In the genomic region with DNA sequence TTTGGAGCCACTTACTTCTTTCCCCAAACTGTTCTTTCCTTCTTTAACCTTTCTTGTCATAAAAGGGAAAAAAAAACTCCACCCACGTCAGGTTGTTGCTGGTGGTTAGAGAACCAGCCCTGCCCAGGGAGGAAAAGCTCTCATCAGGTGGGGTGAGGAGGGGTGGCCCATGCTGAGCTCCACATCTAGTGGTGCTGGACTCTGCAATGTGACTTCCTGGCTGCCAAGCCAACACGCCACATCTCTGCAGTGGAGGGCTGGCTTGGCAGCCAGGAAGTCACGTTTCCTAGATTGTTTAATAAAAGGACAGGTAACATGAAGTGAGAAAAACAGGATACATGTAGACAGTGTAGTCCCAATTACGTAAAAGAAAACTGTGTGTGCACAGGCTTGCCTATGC, we compare ENCODE assay signal across 20 cellular contexts. TPM values are rescaled to one million over a fixed set of nuclear protein-coding genes. Genes with fewer than 3 reads are reported as not detected.
"Had no signal": no experiment of that assay in that cellular context is flagged by ENCODE, and none has a peak within 500 bp of the region (broad histone marks: within the 10 kb centered on the region; RNA-seq: fewer than 3 reads in every experiment).

No MANE protein-coding gene starts in this region.

- ATAC-seq: activated CD4-positive, alpha-beta T cell treated with anti-CD3 and anti-CD28 coated beads for 36 hours; activated naive CD8-positive, alpha-beta T cell treated with anti-CD3 and anti-CD28 coated beads, Interleukin-2, amount 50 U/mL, for 24 hours; heart right ventricle; natural killer cell treated with Interleukin-12 subunit alpha and Interleukin-12 subunit beta and Interleukin-15 and Interleukin-18, amount 100 ng/mL, for 72 hours had no signal

- H3K4me1 Mint-ChIP-seq: activated CD4-positive, alpha-beta memory T cell treated with anti-CD3 and anti-CD28 coated beads, Interleukin-2, amount 10 ng/mL, durations not matched to agents 7 days and 5 days; activated CD4-positive, alpha-beta T cell treated with anti-CD3 and anti-CD28 coated beads for 36 hours; activated naive CD8-positive, alpha-beta T cell treated with anti-CD3 and anti-CD28 coated beads, Interleukin-2, amount 50 U/mL, for 24 hours; memory B cell had no signal

- H3K9me3 Mint-ChIP-seq: activated CD4-positive, alpha-beta memory T cell treated with anti-CD3 and anti-CD28 coated beads, Interleukin-2, amount 10 ng/mL, durations not matched to agents 7 days and 5 days; activated naive CD8-positive, alpha-beta T cell treated with anti-CD3 and anti-CD28 coated beads, Interleukin-2, amount 50 U/mL, for 24 hours; activated T-helper 1 cell treated with anti-CD3 and anti-CD28 coated beads, Interleukin-12 subunit alpha, Interleukin-12 subunit beta, Interleukin-2, Interleukin-4 antibody, amounts not matched to agents 30 ng/mL and 10 ng/mL and 1 ng/mL, durations not matched to agents 14 hours and 24 hours and 36 hours; memory B cell; natural killer cell treated with Interleukin-12 subunit alpha and Interleukin-12 subunit beta and Interleukin-15 and Interleukin-18, amount 100 ng/mL, for 72 hours; T-helper 2 cell treated with Interferon-gamma antibody and Interleukin-4, amounts not matched to agents 5 μg/mL and 100 μg/mL, for 36 hours had no signal

- H3K27me3 Mint-ChIP-seq: activated naive CD8-positive, alpha-beta T cell treated with anti-CD3 and anti-CD28 coated beads, Interleukin-2, amount 50 U/mL, for 24 hours had no signal

- DNase-seq: activated CD4-positive, alpha-beta memory T cell treated with anti-CD3 and anti-CD28 coated beads, Interleukin-2, amount 10 ng/mL, durations not matched to agents 7 days and 5 days; activated CD4-positive, alpha-beta T cell treated with anti-CD3 and anti-CD28 coated beads for 36 hours; activated naive CD4-positive, alpha-beta T cell treated with Interleukin-2 at 50 U/mL for 16 hours; activated naive CD8-positive, alpha-beta T cell treated with anti-CD3 and anti-CD28 coated beads, Interleukin-2, amount 50 U/mL, for 24 hours; effector CD4-positive, alpha-beta T cell; heart right ventricle; islet precursor cell; left ventricle myocardium inferior; stimulated activated CD4-positive, alpha-beta T cell treated with anti-CD3 and anti-CD28 coated beads, Interleukin-4, amount 100 ng/mL, for 4 hours; tibial artery had no signal

- H3K36me3 Mint-ChIP-seq: memory B cell; natural killer cell treated with Interleukin-12 subunit alpha and Interleukin-12 subunit beta and Interleukin-15 and Interleukin-18, amount 100 ng/mL, for 72 hours had no signal

- H3K27ac ChIP-seq: ascending aorta, cardiac muscle cell, heart right ventricle, left ventricle myocardium inferior, parathyroid adenoma, right atrium auricular region, skin epidermis, tibial artery, vagina had no signal

- H3K27ac Mint-ChIP-seq: activated CD4-positive, alpha-beta memory T cell treated with anti-CD3 and anti-CD28 coated beads, Interleukin-2, amount 10 ng/mL, durations not matched to agents 7 days and 5 days; activated CD4-positive, alpha-beta T cell treated with anti-CD3 and anti-CD28 coated beads for 36 hours; activated naive CD8-positive, alpha-beta T cell treated with anti-CD3 and anti-CD28 coated beads, Interleukin-2, amount 50 U/mL, for 24 hours; activated T-helper 1 cell treated with anti-CD3 and anti-CD28 coated beads, Interleukin-12 subunit alpha, Interleukin-12 subunit beta, Interleukin-2, Interleukin-4 antibody, amounts not matched to agents 30 ng/mL and 10 ng/mL and 1 ng/mL, durations not matched to agents 14 hours and 24 hours and 36 hours; memory B cell; natural killer cell treated with Interleukin-12 subunit alpha and Interleukin-12 subunit beta and Interleukin-15 and Interleukin-18, amount 100 ng/mL, for 72 hours; T-helper 2 cell treated with Interferon-gamma antibody and Interleukin-4, amounts not matched to agents 5 μg/mL and 100 μg/mL, for 36 hours had no signal

- H3K4me3 Mint-ChIP-seq: activated CD4-positive, alpha-beta memory T cell treated with anti-CD3 and anti-CD28 coated beads, Interleukin-2, amount 10 ng/mL, durations not matched to agents 7 days and 5 days; activated CD4-positive, alpha-beta T cell treated with anti-CD3 and anti-CD28 coated beads for 36 hours; activated naive CD8-positive, alpha-beta T cell treated with anti-CD3 and anti-CD28 coated beads, Interleukin-2, amount 50 U/mL, for 24 hours; activated T-helper 1 cell treated with anti-CD3 and anti-CD28 coated beads, Interleukin-12 subunit alpha, Interleukin-12 subunit beta, Interleukin-2, Interleukin-4 antibody, amounts not matched to agents 30 ng/mL and 10 ng/mL and 1 ng/mL, durations not matched to agents 14 hours and 24 hours and 36 hours; memory B cell; natural killer cell treated with Interleukin-12 subunit alpha and Interleukin-12 subunit beta and Interleukin-15 and Interleukin-18, amount 100 ng/mL, for 72 hours; T-helper 2 cell treated with Interferon-gamma antibody and Interleukin-4, amounts not matched to agents 5 μg/mL and 100 μg/mL, for 36 hours had no signal

RNA-seq across cellular contexts. Expression of a gene that starts 37.4 kb away (rescaled TPM):
- total RNA-seq: activated CD4-positive, alpha-beta memory T cell treated with anti-CD3 and anti-CD28 coated beads, Interleukin-2, amount 10 ng/mL, durations not matched to agents 7 days and 5 days; activated CD4-positive, alpha-beta T cell treated with anti-CD3 and anti-CD28 coated beads for 36 hours; activated T-helper 1 cell treated with anti-CD3 and anti-CD28 coated beads, Interleukin-12 subunit alpha, Interleukin-12 subunit beta, Interleukin-2, Interleukin-4 antibody, amounts not matched to agents 30 ng/mL and 10 ng/mL and 1 ng/mL, durations not matched to agents 14 hours and 24 hours and 36 hours; natural killer cell treated with Interleukin-12 subunit alpha and Interleukin-12 subunit beta and Interleukin-15 and Interleukin-18, amount 100 ng/mL, for 72 hours had no signal
